2 cellular contexts compared by ENCODE assay signal in genomic region chr10:60494774-60495173, GRCh38.
TF ChIP-seq lines count a peak whose summit lies in the region.

No MANE protein-coding gene starts in this region.

TF ChIP-seq in SK-N-SH, 30 proteins besides CTCF, POLR2A, EP300 and RAD21 (continued from another document):
- TF ChIP-seq MAX (IDR thresholded peaks at IDR 0.05; ENCODE audit: low read depth), result no peak
- TF ChIP-seq ELF1 (IDR thresholded peaks at IDR 0.05), result no peak
- no peak for TF ChIP-seq NRF1 (IDR thresholded peaks at IDR 0.05; ENCODE audit: low read depth, low read length)
- no peak for TF ChIP-seq ZBTB33 (IDR thresholded peaks at IDR 0.05; ENCODE audit: borderline replicate concordance, low read depth)
- no peak for TF ChIP-seq REST (IDR thresholded peaks at IDR 0.05; ENCODE audit: low read depth, low read length)
- TF ChIP-seq GATA2 (CRISPR knock-in tag; IDR thresholded peaks at IDR 0.05), result no peak
- TF ChIP-seq USF2 (IDR thresholded peaks at IDR 0.05; ENCODE audit: borderline replicate concordance, low read depth, low read length), result no peak
- TF ChIP-seq IRF3 (IDR thresholded peaks at IDR 0.05; ENCODE audit: low read depth, low read length), result no peak
- TF ChIP-seq FOXJ3 (CRISPR knock-in tag; IDR thresholded peaks at IDR 0.05), result no peak
- TF ChIP-seq FOSL2 (IDR thresholded peaks at IDR 0.05; ENCODE audit: borderline replicate concordance, low read depth), result no peak
- TF ChIP-seq GABPA (IDR thresholded peaks at IDR 0.05; ENCODE audit: low read depth), result no peak
- no peak for TF ChIP-seq RXRA (IDR thresholded peaks at IDR 0.05; ENCODE audit: borderline replicate concordance, low read depth)
TF ChIP-seq in SK-N-SH: peak in this region for 0.

TF ChIP-seq in SK-N-SH treated with all-trans-retinoic acid at 6 μM for 48 hours, 23 proteins besides CTCF, POLR2A, EP300 and RAD21 (continued from another document):
- no peak for TF ChIP-seq POU6F1 (CRISPR knock-in tag; IDR thresholded peaks at IDR 0.05; ENCODE audit: borderline replicate concordance, low read depth)
- no peak for TF ChIP-seq ZNF565 (CRISPR knock-in tag; conservative IDR thresholded peaks at IDR 0.05; ENCODE audit: low read depth)
- no peak for TF ChIP-seq SNAI2 (CRISPR knock-in tag; IDR thresholded peaks at IDR 0.05)
- no peak for TF ChIP-seq ZNF70 (CRISPR knock-in tag; IDR thresholded peaks at IDR 0.05)
- TF ChIP-seq CSRNP3 (CRISPR knock-in tag; IDR thresholded peaks at IDR 0.05), result no peak
- TF ChIP-seq OSR1 (CRISPR knock-in tag; IDR thresholded peaks at IDR 0.05), result no peak
TF ChIP-seq in SK-N-SH treated with all-trans-retinoic acid at 6 μM for 48 hours: peak in this region for 0.
